In the genomic region with DNA sequence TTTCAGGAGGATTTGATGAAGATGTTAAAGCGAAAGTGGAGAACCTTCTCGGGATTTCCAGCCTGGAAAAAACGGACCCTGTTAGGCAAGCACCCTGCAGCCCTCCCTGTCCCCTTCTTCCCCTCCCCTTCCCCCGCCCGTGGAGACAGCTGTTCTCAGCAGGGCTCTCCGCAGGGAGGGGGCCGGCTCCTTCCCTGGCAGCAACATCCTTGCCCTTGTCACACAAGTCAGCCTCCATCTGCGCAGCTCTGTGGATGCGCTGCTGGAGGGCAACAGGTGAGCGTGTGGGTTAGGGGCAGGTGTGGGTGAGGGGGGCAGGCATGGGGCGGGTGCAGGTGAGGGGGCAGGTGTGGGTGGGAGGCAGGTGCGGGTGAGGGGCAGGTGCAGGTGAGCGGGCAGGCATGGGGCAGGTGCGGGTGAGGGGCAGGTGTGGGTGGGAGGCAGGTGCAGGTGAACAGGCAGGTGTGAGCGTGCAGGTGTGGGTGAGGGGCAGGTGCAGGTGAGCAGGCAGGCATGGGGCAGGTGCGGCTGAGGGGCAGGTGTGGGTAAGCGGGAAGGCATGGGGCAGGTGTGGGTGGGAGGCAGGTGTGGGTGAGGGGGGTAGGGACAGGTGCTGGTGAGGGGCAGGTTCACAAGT, we compare ENCODE assay signal across 9 cellular contexts. TPM values are rescaled to one million over a fixed set of nuclear protein-coding genes. Genes with fewer than 3 reads are reported as not detected.
A peak's percentile ranks its signal among the peaks of the same experiment; 100 is the strongest.
DNase-seq lines count a peak whose midpoint lies in the region; ATAC-seq and TF ChIP-seq lines count a peak whose summit lies in the region.
"Had no signal": no experiment of that assay in that cellular context is flagged by ENCODE, and none has a peak within 500 bp of the region (broad histone marks: within the 10 kb centered on the region; RNA-seq: fewer than 3 reads in every experiment).

No MANE protein-coding gene starts in this region.

- H3K4me2 ChIP-seq in neural progenitor cell, result no peak overlapping the region

- H3K4me1 Mint-ChIP-seq in neural progenitor cell (peaks cover 9% of the 10 kb centered on the region), Caco-2 (ENCODE audit: low read depth, unreplicated experiment) (no peaks in the 10 kb centered on the region)

- H3K4me3 Mint-ChIP-seq in neural progenitor cell (peak overlapping the region; percentile 35), Caco-2 (ENCODE audit: unreplicated experiment) (no peak overlapping the region)

- H4K20me1 ChIP-seq in neural progenitor cell (ENCODE audit: low read depth), result no peaks in the 10 kb centered on the region

- peak; percentile 51 for DNase-seq in COLO668 (lab: John Stamatoyannopoulos, UW; ENCODE audit: unreplicated experiment)
- peak; percentile 84 for DNase-seq in H7
- peak; percentile 85 for DNase-seq in WERI-Rb-1
- no peak for DNase-seq in neural progenitor cell (ENCODE audit: low spot score)
- no peak for DNase-seq in cortex of kidney (lab: John Stamatoyannopoulos, UW)
- no peak for DNase-seq in Caco-2
- DNase-seq: activated CD4-positive, alpha-beta T cell treated with anti-CD3 and anti-CD28 coated beads for 48 hours; mammary epithelial cell had no signal

- H3K9ac ChIP-seq in neural progenitor cell, result no peak overlapping the region

- ATAC-seq in GM21786 (IDR thresholded peaks at IDR 0.05; ENCODE audit: unreplicated experiment), result no peak

- H2AFZ ChIP-seq in neural progenitor cell (replicated peaks), result no peak overlapping the region

- H3K9me3 ChIP-seq in WERI-Rb-1 (ENCODE audit: severe bottlenecking) (no peaks in the 10 kb centered on the region), neural progenitor cell (ENCODE audit: low read depth) (no peaks in the 10 kb centered on the region), Caco-2 (no peaks in the 10 kb centered on the region)

- H3K27me3 ChIP-seq in H7 (ENCODE audit: control insufficient read depth, insufficient read depth, low read length) (no peaks in the 10 kb centered on the region), WERI-Rb-1 (ENCODE audit: insufficient read depth, low read depth, severe bottlenecking) (no peaks in the 10 kb centered on the region), neural progenitor cell (no peaks in the 10 kb centered on the region), Caco-2 (replicated peaks; ENCODE audit: control insufficient read depth, insufficient read depth, low read length) (no peaks in the 10 kb centered on the region)

- H3K27me3 Mint-ChIP-seq in neural progenitor cell (ENCODE audit: insufficient read depth, low read depth), result peaks cover 6% of the 10 kb centered on the region
- no peaks in the 10 kb centered on the region for H3K27me3 Mint-ChIP-seq in Caco-2 (ENCODE audit: insufficient read depth, unreplicated experiment)

- H3K27ac Mint-ChIP-seq in neural progenitor cell (no peak overlapping the region), Caco-2 (ENCODE audit: unreplicated experiment) (no peak overlapping the region)

- H3F3A ChIP-seq in neural progenitor cell (ENCODE audit: low read depth), result peaks cover 4% of the 10 kb centered on the region

- no peaks in the 10 kb centered on the region for H3K4me1 ChIP-seq in neural progenitor cell
- no peaks in the 10 kb centered on the region for H3K4me1 ChIP-seq in Caco-2

- CTCF ChIA-PET in Caco-2 (lab: Charles Lee), result no interaction called here

- no peak for TF ChIP-seq CTCF in WERI-Rb-1 (IDR thresholded peaks at IDR 0.05; ENCODE audit: low read depth, low read length)
- no peak for TF ChIP-seq CTCF in neural progenitor cell (IDR thresholded peaks at IDR 0.05)
- no peak for TF ChIP-seq CTCF in Caco-2 (IDR thresholded peaks at IDR 0.05; ENCODE audit: insufficient read depth in 1 of 2, low read depth in 1 of 2, low read length in 1 of 2, severe bottlenecking in 1 of 2, unreplicated experiment in 1 of 2)

- H3K36me3 Mint-ChIP-seq in neural progenitor cell, result peaks cover 4% of the 10 kb centered on the region
- peaks cover 51% of the 10 kb centered on the region for H3K36me3 Mint-ChIP-seq in Caco-2 (ENCODE audit: insufficient read depth, unreplicated experiment)

- POLR2A ChIA-PET in Caco-2 (lab: Charles Lee), result no interaction called here

- H3K9me3 Mint-ChIP-seq in neural progenitor cell (no peaks in the 10 kb centered on the region), Caco-2 (ENCODE audit: unreplicated experiment) (no peaks in the 10 kb centered on the region)

- no peaks in the 10 kb centered on the region for H3K79me2 ChIP-seq in neural progenitor cell (ENCODE audit: low read depth)

- H3K4me3 ChIP-seq in H7 (ENCODE audit: insufficient read depth, low read depth, low read length) (no peak overlapping the region), WERI-Rb-1 (ENCODE audit: low read depth, low read length) (no peak overlapping the region), neural progenitor cell (no peak overlapping the region), Caco-2 (ENCODE audit: low read depth, low read length) (no peak overlapping the region)

- H3K27ac ChIP-seq in WERI-Rb-1 (peak overlapping the region; percentile 1; the same call in 1 of the 2 replicates), neural progenitor cell (no peak overlapping the region)

- intact Hi-C loops in Caco-2 (cut with micrococcal nuclease; ENCODE audit: unreplicated experiment), result no loop called here

- peaks cover 1% of the 10 kb centered on the region for H3K36me3 ChIP-seq in H7 (replicated peaks; ENCODE audit: control insufficient read depth, insufficient read depth, low read length)
- H3K36me3 ChIP-seq in WERI-Rb-1, result peaks cover 71% of the 10 kb centered on the region
- no peaks in the 10 kb centered on the region for H3K36me3 ChIP-seq in neural progenitor cell
- H3K36me3 ChIP-seq in Caco-2 (ENCODE audit: control insufficient read depth, insufficient read depth, low read length), result peaks cover 1% of the 10 kb centered on the region; the same call in 1 of the 2 replicates

- no TSS peak for BruUV-seq in Caco-2 (replicated peaks; lab: Mats Ljungman, UMichigan)

RNA-seq across cellular contexts. Expression of a gene that starts 9.4 kb away (rescaled TPM):
- 62.8 and 76.1 TPM in 2 replicates for total RNA-seq in H7 (2014; rRNA removed; shearing (Covaris generic))
- total RNA-seq in neural progenitor cell (ENCODE audit: low replicate concordance), result 75.1 and 87.9 TPM in 2 replicates
- 99.6 and 99.9 TPM in 2 replicates for total RNA-seq in Caco-2 (2022)

RNA-seq across cellular contexts. Expression of a gene that starts 17.4 kb away (rescaled TPM):
- 42.2 and 49.9 TPM in 2 replicates for total RNA-seq in H7 (2014; rRNA removed; shearing (Covaris generic))
- total RNA-seq in neural progenitor cell (ENCODE audit: low replicate concordance) (154 and 166 TPM in 2 replicates), Caco-2 (2022) (62.1 and 66.1 TPM in 2 replicates)

RNA-seq across cellular contexts. Expression of a gene that starts 22.7 kb away (rescaled TPM):
- 26.2 and 28.6 TPM in 2 replicates for total RNA-seq in H7 (2014; rRNA removed; shearing (Covaris generic))
- 26.8 and 34.2 TPM in 2 replicates for total RNA-seq in neural progenitor cell (ENCODE audit: low replicate concordance)
- total RNA-seq in Caco-2 (2022), result 47.2 and 51.2 TPM in 2 replicates

RNA-seq across cellular contexts. Expression of a gene that starts 23.0 kb away (rescaled TPM):
- total RNA-seq in H7 (2014; rRNA removed; shearing (Covaris generic)), result 16.6 and 24.6 TPM in 2 replicates
- total RNA-seq in neural progenitor cell (ENCODE audit: low replicate concordance) (22.3 and 41.8 TPM in 2 replicates), Caco-2 (2022) (29.5 and 34.2 TPM in 2 replicates)

Comparison
In these comparisons a context has a peak if more than half of its experiments do, and no peak if none do; other contexts are left out.
1. DNase-seq: peak in COLO668 (single experiment), H7 (single experiment) and WERI-Rb-1 (single experiment); none in neural progenitor cell (single experiment), cortex of kidney (single experiment) and Caco-2 (0 of 2).